In the genomic region with DNA sequence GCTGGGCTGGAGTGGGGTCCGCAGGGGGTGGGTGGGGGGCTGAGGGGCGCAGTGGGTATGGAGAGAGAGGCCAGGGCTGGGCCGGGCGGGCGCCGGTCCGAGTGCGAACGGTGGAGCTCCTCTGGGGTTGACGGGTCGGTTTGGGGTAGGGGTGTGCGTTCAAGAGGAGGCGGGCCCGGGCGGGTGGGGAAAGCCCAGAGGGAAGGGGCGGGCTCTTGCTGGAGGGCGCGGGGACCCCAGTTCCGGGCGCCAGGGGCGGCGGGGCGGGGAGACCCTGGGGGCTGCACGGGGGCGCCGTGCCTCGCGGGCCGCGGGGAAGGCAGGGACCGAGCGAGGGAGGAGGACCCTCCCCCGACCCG, we compare ENCODE assay signal across 13 cellular contexts. TPM values are rescaled to one million over a fixed set of nuclear protein-coding genes. Genes with fewer than 3 reads are reported as not detected.
DNase-seq lines count a peak whose midpoint lies in the region; ATAC-seq, FAIRE-seq and TF ChIP-seq lines count a peak whose summit lies in the region.
"Had no signal": no experiment of that assay in that cellular context is flagged by ENCODE, and none has a peak within 500 bp of the region (broad histone marks: within the 10 kb centered on the region; RNA-seq: fewer than 3 reads in every experiment).

No MANE protein-coding gene starts in this region.

- no peak overlapping the region for H3K14ac ChIP-seq in H9 (ENCODE audit: insufficient read depth, low read length)

- H3K18ac ChIP-seq in H9 (ENCODE audit: insufficient read length, low read depth, low read length), result no peak overlapping the region

- peaks cover 39% of the 10 kb centered on the region for H3K27me3 ChIP-seq in CD4-positive, alpha-beta T cell (ENCODE audit: control insufficient read depth, insufficient read depth, low read length)
- H3K27me3 ChIP-seq in H9 (ENCODE audit: insufficient read depth, low read length) (peaks cover 40% of the 10 kb centered on the region; the same call in 1 of the 2 replicates), upper lobe of right lung (peaks cover 25% of the 10 kb centered on the region)

- H3K27ac Mint-ChIP-seq in CD4-positive, alpha-beta T cell, result no peak overlapping the region
- H3K27ac Mint-ChIP-seq in H9 (no peak overlapping the region), nephron (no peak overlapping the region)
- no peak overlapping the region for H3K27ac Mint-ChIP-seq in central memory CD8-positive, alpha-beta T cell (ENCODE audit: low read depth)
- H3K27ac Mint-ChIP-seq: activated CD4-positive, alpha-beta memory T cell treated with anti-CD3 and anti-CD28 coated beads, Interleukin-2, amount 10 ng/mL, durations not matched to agents 7 days and 5 days; T-helper 1 cell treated with Interleukin-12 subunit alpha and Interleukin-12 subunit beta and Interleukin-4 antibody, amounts not matched to agents 30 μg/mL and 1 μg/mL, for 36 hours had no signal

- POLR2A ChIA-PET in CD4-positive, alpha-beta T cell (lab: Charles Lee), result interaction anchor here (1.3 kb wide), 1 partner anchor 44 kb away, joined by 3 read pairs; a partner anchor contains a TSS

- no peak overlapping the region for H2BK120ac ChIP-seq in H9 (ENCODE audit: low read depth, low read length, poor library complexity, severe bottlenecking)

- H2AK5ac ChIP-seq in H9 (ENCODE audit: insufficient read length, low read length), result no peak overlapping the region

- no peak overlapping the region for H3K4me3 ChIP-seq in upper lobe of right lung

- H3T11ph ChIP-seq in H9 (ENCODE audit: low read length), result no peak overlapping the region

- H3K79me1 ChIP-seq in H9 (ENCODE audit: insufficient read depth, low read depth, low read length, poor library complexity, severe bottlenecking), result no peaks in the 10 kb centered on the region

- no peaks in the 10 kb centered on the region for H3K9me3 ChIP-seq in CD4-positive, alpha-beta T cell (ENCODE audit: control insufficient read depth, low read length)
- no peaks in the 10 kb centered on the region for H3K9me3 ChIP-seq in H9 (ENCODE audit: control insufficient read depth, low read depth, low read length)
- H3K9me3 ChIP-seq in upper lobe of right lung, result no peaks in the 10 kb centered on the region

- H3K36me3 ChIP-seq in upper lobe of right lung, result no peaks in the 10 kb centered on the region

- H3K9me3 Mint-ChIP-seq in CD4-positive, alpha-beta T cell, result no peaks in the 10 kb centered on the region
- H3K9me3 Mint-ChIP-seq in H9 (no peaks in the 10 kb centered on the region; a peak in 2 of 5 replicates), nephron (no peaks in the 10 kb centered on the region)
- H3K9me3 Mint-ChIP-seq in central memory CD8-positive, alpha-beta T cell, result no peaks in the 10 kb centered on the region
- H3K9me3 Mint-ChIP-seq: activated CD4-positive, alpha-beta memory T cell treated with anti-CD3 and anti-CD28 coated beads, Interleukin-2, amount 10 ng/mL, durations not matched to agents 7 days and 5 days; T-helper 1 cell treated with Interleukin-12 subunit alpha and Interleukin-12 subunit beta and Interleukin-4 antibody, amounts not matched to agents 30 μg/mL and 1 μg/mL, for 36 hours had no signal

- H3K9ac ChIP-seq in H9 (ENCODE audit: extremely low read depth, insufficient read length, low read length), result no peak overlapping the region

- no peak for FAIRE-seq in GM19239 (lab: Jason Lieb, UNC)

- peaks cover 13% of the 10 kb centered on the region for H3K4me1 Mint-ChIP-seq in CD4-positive, alpha-beta T cell (ENCODE audit: low read depth)
- H3K4me1 Mint-ChIP-seq in H9 (peaks cover 3 to 13% of the 10 kb centered on the region in 2 experiments; a peak in 3 of 4 replicates), nephron (peaks cover 18% of the 10 kb centered on the region)
- H3K4me1 Mint-ChIP-seq in central memory CD8-positive, alpha-beta T cell, result peaks cover 17% of the 10 kb centered on the region

- TF ChIP-seq CTCF in CD4-positive, alpha-beta T cell (IDR thresholded peaks at IDR 0.05), result no peak
- no peak for TF ChIP-seq CTCF in H9 (conservative IDR thresholded peaks at IDR 0.05)
- TF ChIP-seq CTCF in nephron (IDR thresholded peaks at IDR 0.05; ENCODE audit: unreplicated experiment in 3 of 3), result no peak
- no peak for TF ChIP-seq CTCF in upper lobe of right lung (IDR thresholded peaks at IDR 0.05)

- H3K27ac ChIP-seq in CD4-positive, alpha-beta T cell (ENCODE audit: low read depth, low read length), result no peak overlapping the region
- no peak overlapping the region for H3K27ac ChIP-seq in H9 (ENCODE audit: insufficient read length, low read depth, low read length)
- no peak overlapping the region for H3K27ac ChIP-seq in upper lobe of right lung

- H3K4me3 Mint-ChIP-seq in CD4-positive, alpha-beta T cell, result no peak overlapping the region
- H3K4me3 Mint-ChIP-seq in H9 (peak overlapping the region; percentile 14 to 72; a peak in 3 of 5 replicates), nephron (peak overlapping the region in 2 of 3 experiments; percentile 72 to 81)
- peak overlapping the region; percentile 51 for H3K4me3 Mint-ChIP-seq in central memory CD8-positive, alpha-beta T cell
- H3K4me3 Mint-ChIP-seq: activated CD4-positive, alpha-beta memory T cell treated with anti-CD3 and anti-CD28 coated beads, Interleukin-2, amount 10 ng/mL, durations not matched to agents 7 days and 5 days had no signal

- intact Hi-C loops in CD4-positive, alpha-beta T cell (cut with DNase I, micrococcal nuclease), result no loop called here
- intact Hi-C loops in upper lobe of right lung (cut with DNase I), result no loop called here

- no peak overlapping the region for H2BK5ac ChIP-seq in H9 (ENCODE audit: insufficient read length, low read length)

- no peaks in the 10 kb centered on the region for H3K79me2 ChIP-seq in H9 (ENCODE audit: insufficient read depth, low read length)

- H2AFZ ChIP-seq in H9 (ENCODE audit: low read length), result no peak overlapping the region

- no peak overlapping the region for H4K5ac ChIP-seq in H9 (ENCODE audit: insufficient read length, low read depth, low read length)

- H3K56ac ChIP-seq in H9 (ENCODE audit: insufficient read length, low read depth, low read length), result no peak overlapping the region

- DNase-seq in CD4-positive, alpha-beta T cell, result peak in 1 of 10 experiments; percentile 10
- no peak for DNase-seq in H9
- no peak for DNase-seq in central memory CD8-positive, alpha-beta T cell (ENCODE audit: low spot score in 2 of 2)
- no peak for DNase-seq in GM19239 (ENCODE audit: insufficient read length, low spot score)
- no peak for DNase-seq in upper lobe of right lung
- DNase-seq: activated CD4-positive, alpha-beta memory T cell treated with anti-CD3 and anti-CD28 coated beads, Interleukin-2, amount 10 ng/mL, durations not matched to agents 7 days and 5 days; activated naive CD4-positive, alpha-beta T cell treated with anti-CD3 and anti-CD28 coated beads, Interleukin-2, amount 50 U/mL, for 16 hours; NCI-H2081 treated with DMSO at 0.1 percent for 48 hours; stimulated activated CD4-positive, alpha-beta T cell treated with anti-CD3 and anti-CD28 coated beads, Interleukin-4, amount 100 ng/mL, for 24 hours had no signal

- H3K27me3 Mint-ChIP-seq in CD4-positive, alpha-beta T cell, result peaks cover 36% of the 10 kb centered on the region
- H3K27me3 Mint-ChIP-seq in H9 (ENCODE audit: low read depth), result peaks cover 27% of the 10 kb centered on the region
- H3K27me3 Mint-ChIP-seq in central memory CD8-positive, alpha-beta T cell, result peaks cover 25% of the 10 kb centered on the region
- H3K27me3 Mint-ChIP-seq in nephron (ENCODE audit: low read depth), result peaks cover 34% of the 10 kb centered on the region

- peak overlapping the region; percentile 86 for H3K4me2 ChIP-seq in H9 (ENCODE audit: insufficient read depth, insufficient read length, low read length)

- H2BK20ac ChIP-seq in H9 (ENCODE audit: low read depth, low read length, poor library complexity, severe bottlenecking), result no peak overlapping the region

- no peak overlapping the region for H3K4ac ChIP-seq in H9 (ENCODE audit: low read depth, low read length)

- H3K23me2 ChIP-seq in H9 (ENCODE audit: insufficient read length, low read depth, low read length, poor library complexity, severe bottlenecking), result peaks cover 4% of the 10 kb centered on the region

- peak; percentile 23 for ATAC-seq in CD4-positive, alpha-beta T cell (ENCODE audit: poor library complexity)
- no peak for ATAC-seq in central memory CD8-positive, alpha-beta T cell (replicated peaks; ENCODE audit: extremely low read depth, poor library complexity, severe bottlenecking)
- ATAC-seq in upper lobe of right lung (no peak), GM19397 (IDR thresholded peaks at IDR 0.05; ENCODE audit: unreplicated experiment) (no peak)

- no peak overlapping the region for H3K23ac ChIP-seq in H9 (ENCODE audit: insufficient read length, low read depth, low read length)

- CTCF ChIA-PET in CD4-positive, alpha-beta T cell (lab: Charles Lee), result no interaction called here

- no CpG with 5 or more reads among the region's 34 CpGs for WGBS in H9 (ENCODE audit: extremely low coverage, insufficient read length, low lambda C conversion rate)

- H4K91ac ChIP-seq in H9 (ENCODE audit: insufficient read length, low read depth, low read length), result no peak overlapping the region

- H4K20me1 ChIP-seq in H9 (ENCODE audit: control insufficient read depth, insufficient read depth, insufficient read length), result no peaks in the 10 kb centered on the region

- H3K4me1 ChIP-seq in H9 (ENCODE audit: insufficient read depth, low read length) (no peaks in the 10 kb centered on the region), upper lobe of right lung (peaks cover 11% of the 10 kb centered on the region)

- H2BK12ac ChIP-seq in H9 (ENCODE audit: insufficient read length, low read depth, low read length), result no peak overlapping the region

- H2BK15ac ChIP-seq in H9 (ENCODE audit: low read depth, low read length), result no peak overlapping the region

- no peak overlapping the region for H4K8ac ChIP-seq in H9 (replicated peaks; ENCODE audit: insufficient read length, low read depth, low read length)

- no peaks in the 10 kb centered on the region for H3K36me3 Mint-ChIP-seq in CD4-positive, alpha-beta T cell (ENCODE audit: low read depth)
- H3K36me3 Mint-ChIP-seq in H9 (ENCODE audit: insufficient read depth in 1 of 3, low read depth in 3 of 3) (peaks cover 10 to 11% (median 11%) of the 10 kb centered on the region in 3 experiments; a peak in 5 of 7 replicates), nephron (ENCODE audit: low read depth) (peaks cover 4% of the 10 kb centered on the region)
- peaks cover 5% of the 10 kb centered on the region for H3K36me3 Mint-ChIP-seq in central memory CD8-positive, alpha-beta T cell (ENCODE audit: insufficient read depth)

RNA-seq across cellular contexts. Expression of a gene that starts 8.0 kb away (rescaled TPM):
- total RNA-seq in CD4-positive, alpha-beta T cell, result not detected
- total RNA-seq in H9 (2021) (0.31 TPM in 2 replicates), upper lobe of right lung (not detected)
- total RNA-seq: activated CD4-positive, alpha-beta memory T cell treated with anti-CD3 and anti-CD28 coated beads, Interleukin-2, amount 10 ng/mL, durations not matched to agents 7 days and 5 days; chondrocyte had no signal

RNA-seq across cellular contexts. Expression of a gene that starts 10.3 kb away (rescaled TPM):
- 1 to 10 TPM; 1.5 to 2.2 TPM for total RNA-seq in CD4-positive, alpha-beta T cell
- total RNA-seq in H9 (2021), result 68.2 and 72.2 TPM in 2 replicates
- 25.3 TPM for total RNA-seq in upper lobe of right lung

RNA-seq across cellular contexts. Expression of a gene that starts 13.4 kb away (rescaled TPM):
- not detected for total RNA-seq in CD4-positive, alpha-beta T cell
- total RNA-seq in H9 (2021), result 1.2 and 2.1 TPM in 2 replicates
- total RNA-seq in upper lobe of right lung, result not detected
- total RNA-seq: activated CD4-positive, alpha-beta memory T cell treated with anti-CD3 and anti-CD28 coated beads, Interleukin-2, amount 10 ng/mL, durations not matched to agents 7 days and 5 days; chondrocyte had no signal

RNA-seq across cellular contexts. Expression of a gene that starts 25.3 kb away (rescaled TPM):
- total RNA-seq in CD4-positive, alpha-beta T cell, result 10 to 100 TPM; 26.6 to 27.2 TPM
- total RNA-seq in H9 (2021) (16.5 and 16.6 TPM in 2 replicates), upper lobe of right lung (10.2 TPM)

RNA-seq across cellular contexts. Expression of a gene that starts 33.8 kb away (rescaled TPM):
- 10 to 100 TPM; 10.5 to 14.7 TPM for total RNA-seq in CD4-positive, alpha-beta T cell
- total RNA-seq in H9 (2021) (48.7 and 51.2 TPM in 2 replicates), upper lobe of right lung (14.7 TPM)
